10 cellular contexts compared by ENCODE assay signal in genomic region chr5:140965905-140966292, GRCh38. TPM values are rescaled to one million over a fixed set of nuclear protein-coding genes. Genes with fewer than 3 reads are reported as not detected.
A peak's percentile ranks its signal among the peaks of the same experiment; 100 is the strongest.
DNase-seq lines count a peak whose midpoint lies in the region; ATAC-seq, FAIRE-seq and TF ChIP-seq lines count a peak whose summit lies in the region.
"Had no signal": no experiment of that assay in that cellular context is flagged by ENCODE, and none has a peak within 500 bp of the region (broad histone marks: within the 10 kb centered on the region; RNA-seq: fewer than 3 reads in every experiment).

No MANE protein-coding gene starts in this region.

- H3K56ac ChIP-seq in H1 (replicated peaks; ENCODE audit: insufficient read length, low read depth, low read length), result no peak overlapping the region

- CTCF ChIA-PET in H1 (lab: Charles Lee; ENCODE audit: partially characterized antibody), result interaction anchor here (0.9 to 5.7 kb wide), 13 partner anchors 9 to 91 kb away, joined by 3 to 56 read pairs (median 8); partner anchors contain the start of genes PCDHA12, PCDHA13 and PCDHAC1

- intact Hi-C loops in heart right ventricle (cut with DNase I) (no loop called here), Right ventricle myocardium inferior (cut with DNase I) (no loop called here), vagina (cut with DNase I) (no loop called here)

- no peak overlapping the region for H4K91ac ChIP-seq in H1 (replicated peaks; ENCODE audit: insufficient read length, low read length)

- H3K27me3 ChIP-seq in heart right ventricle (peaks cover 0 to 71% (median 49%) of the 10 kb centered on the region in 7 donors), H1 (replicated peaks in 1 of 4; ENCODE audit: control insufficient read depth in 3 of 4, extremely low read depth in 1 of 4, insufficient read depth in 3 of 4, low read length in 3 of 4) (peaks cover 2 to 27% (median 20%) of the 10 kb centered on the region in 4 experiments), muscle layer of duodenum (ENCODE audit: low read depth, low read length) (peaks cover 5% of the 10 kb centered on the region), vagina (no peaks in the 10 kb centered on the region)

- no peak overlapping the region for H3K23ac ChIP-seq in H1 (ENCODE audit: insufficient read length)

- H3K36me3 ChIP-seq in heart right ventricle (no peaks in the 10 kb centered on the region), H1 (ENCODE audit: control insufficient read depth in 2 of 4, insufficient read depth in 4 of 4, low read length in 3 of 4) (no peaks in the 10 kb centered on the region), muscle layer of duodenum (ENCODE audit: control insufficient read depth in 1 of 2, insufficient read depth in 2 of 2, low read length in 2 of 2) (no peaks in the 10 kb centered on the region), vagina (no peaks in the 10 kb centered on the region)

- TF ChIP-seq POLR2A in H1 (IDR thresholded peaks at IDR 0.05; ENCODE audit: control extremely low read depth in 1 of 2, low read depth in 2 of 2, low read length in 2 of 2) (no peak; a peak in 1 of 3 replicates), vagina (IDR thresholded peaks at IDR 0.05) (no peak)

- H3K4ac ChIP-seq in H1 (replicated peaks; ENCODE audit: insufficient read length, low read depth, low read length), result no peak overlapping the region

- H2AFZ ChIP-seq in H1 (ENCODE audit: low read length), result peak overlapping the region; percentile 61; the same call in 1 of the 2 replicates

- peak overlapping the region; percentile 80 for H2BK12ac ChIP-seq in H1 (ENCODE audit: low read depth, low read length)

- peak overlapping the region; percentile 78 to 100 for H3K4me2 ChIP-seq in H1 (ENCODE audit: insufficient read depth in 1 of 2, low read depth in 2 of 2, low read length in 2 of 2)

- TF ChIP-seq RAD21 in H1 (IDR thresholded peaks at IDR 0.05 in 1 of 2, conservative IDR thresholded peaks at IDR 0.05 in 1 of 2; ENCODE audit: low read depth in 2 of 2, low read length in 2 of 2), result no peak

- peaks cover 9 to 14% of the 10 kb centered on the region in 2 experiments for H4K20me1 ChIP-seq in H1 (replicated peaks in 1 of 2; ENCODE audit: control insufficient read depth in 1 of 2, insufficient read depth in 2 of 2, low read length in 2 of 2)

- no peak overlapping the region for H2BK15ac ChIP-seq in H1 (ENCODE audit: low read length)

- TF ChIP-seq EP300 in H1 (IDR thresholded peaks at IDR 0.05; ENCODE audit: borderline replicate concordance in 1 of 2, low read depth in 2 of 2, low read length in 2 of 2), result no peak

- H3K9me3 ChIP-seq in heart right ventricle (no peaks in the 10 kb centered on the region), H1 (ENCODE audit: insufficient read depth in 2 of 2, low read depth in 1 of 2, low read length in 1 of 2) (no peaks in the 10 kb centered on the region), muscle layer of duodenum (ENCODE audit: control insufficient read depth in 1 of 2, low read length in 2 of 2) (no peaks in the 10 kb centered on the region), vagina (no peaks in the 10 kb centered on the region)

- H3K79me2 ChIP-seq in H1 (ENCODE audit: control insufficient read depth in 1 of 2, insufficient read depth in 2 of 2, low read length in 2 of 2), result peaks cover 0 to 3% of the 10 kb centered on the region in 2 experiments; a peak in 1 of 4 replicates

- H3K23me2 ChIP-seq in H1 (ENCODE audit: low read depth, low read length), result peaks cover 15% of the 10 kb centered on the region

- H3K14ac ChIP-seq in H1 (ENCODE audit: insufficient read length), result peak overlapping the region; percentile 25

- H4K5ac ChIP-seq in H1 (ENCODE audit: insufficient read length, low read depth, low read length), result no peak overlapping the region

- peak overlapping the region; percentile 14; the same call in 1 of the 2 replicates for H3K18ac ChIP-seq in H1 (ENCODE audit: extremely low read depth, low read length)

- H3K4me1 ChIP-seq in heart right ventricle, result peaks cover 0 to 18% (median 8%) of the 10 kb centered on the region in 9 donors
- peaks cover 2 to 15% (median 7%) of the 10 kb centered on the region in 4 experiments; a peak in 5 of 7 replicates for H3K4me1 ChIP-seq in H1 (replicated peaks in 1 of 4; ENCODE audit: control insufficient read depth in 3 of 4, insufficient read depth in 4 of 4, low read length in 3 of 4)
- peaks cover 0 to 9% of the 10 kb centered on the region in 2 donors for H3K4me1 ChIP-seq in muscle layer of duodenum (ENCODE audit: control insufficient read depth in 1 of 2, insufficient read depth in 2 of 2, low read length in 2 of 2)
- peaks cover 16% of the 10 kb centered on the region for H3K4me1 ChIP-seq in vagina

- 0 out of 2 replicates have a peak overlapping the region, but pooled peaks have one; percentile 73 for H4K8ac ChIP-seq in H1 (ENCODE audit: extremely low read depth, insufficient read depth, low read length)

- peak; percentile 48 for FAIRE-seq in H1 (lab: Jason Lieb, UNC)
- FAIRE-seq: H54 had no signal

- WGBS in heart right ventricle, 2 donors, result 1 to 2% methylated on average over 9 of the region's 9 CpGs
- WGBS in H1 (ENCODE audit: extremely low coverage in 1 of 2, insufficient coverage in 1 of 2, insufficient read length in 1 of 2, insufficient replicate concordance in 2 of 2, low coverage in 1 of 2, low lambda C conversion rate in 2 of 2, missing lambda C conversion rate in 1 of 2), 2 experiments, result 6% methylated on average over 9 of the region's 9 CpGs; no CpG with 5 or more reads in 1 of the 2 experiments

- POLR2A ChIA-PET in H1 (lab: Charles Lee; ENCODE audit: partially characterized antibody), result interaction anchor here (0.8 to 13.7 kb wide), 8 partner anchors 11 to 90 kb away, joined by 3 to 123 read pairs (median 16); partner anchors contain the start of gene PCDHAC1

- H2AK5ac ChIP-seq in H1 (ENCODE audit: low read depth, low read length), result no peak overlapping the region

- no peaks in the 10 kb centered on the region for H3K79me1 ChIP-seq in H1 (ENCODE audit: low read depth, low read length)

- H3K4me3 ChIP-seq in heart right ventricle, result peak overlapping the region; percentile 16 to 64 (median 56)
- H3K4me3 ChIP-seq in H1 (ENCODE audit: extremely low read depth in 1 of 4, insufficient read depth in 2 of 4, low read depth in 3 of 4, low read length in 4 of 4), result peak overlapping the region; percentile 76 to 96 (median 92)
- peak overlapping the region; percentile 69 to 84 for H3K4me3 ChIP-seq in muscle layer of duodenum (ENCODE audit: low read depth in 1 of 2, low read length in 2 of 2)
- H3K4me3 ChIP-seq in vagina, result peak overlapping the region; percentile 47 to 57

- TF ChIP-seq CTCF in heart right ventricle (IDR thresholded peaks at IDR 0.05), result no peak
- no peak for TF ChIP-seq CTCF in H1 (IDR thresholded peaks at IDR 0.05; ENCODE audit: control extremely low read depth in 1 of 3, insufficient read depth in 1 of 3, low read depth in 1 of 3, low read length in 3 of 3)
- no peak for TF ChIP-seq CTCF in vagina (IDR thresholded peaks at IDR 0.05)

- no peak overlapping the region for H2BK5ac ChIP-seq in H1 (ENCODE audit: low read depth, low read length)

- H2BK120ac ChIP-seq in H1 (replicated peaks; ENCODE audit: low read depth, low read length), result no peak overlapping the region

- H3K9ac ChIP-seq in H1 (replicated peaks in 1 of 4; ENCODE audit: extremely low read depth in 1 of 4, low read depth in 3 of 4, low read length in 3 of 4), result peak overlapping the region in 2 of 4 experiments; percentile 60 to 73; a peak in 3 of 7 replicates

- H2BK20ac ChIP-seq in H1 (ENCODE audit: low read length), result no peak overlapping the region

- ATAC-seq in heart right ventricle, result peak in 1 of 8 donors; percentile 34
- ATAC-seq in Right ventricle myocardium inferior, result no peak
- no peak for ATAC-seq in HG02840 (IDR thresholded peaks at IDR 0.05; ENCODE audit: low FRiP score, unreplicated experiment)
- ATAC-seq in HG03521 (IDR thresholded peaks at IDR 0.05; ENCODE audit: unreplicated experiment), result no peak

- H3K27ac ChIP-seq in heart right ventricle (no peak overlapping the region), H1 (ENCODE audit: low read depth, low read length) (no peak overlapping the region), muscle layer of duodenum (ENCODE audit: low read length) (no peak overlapping the region), vagina (no peak overlapping the region)

- DNase-seq in heart right ventricle (no peak), Right ventricle myocardium inferior (ENCODE audit: missing footprints) (no peak), H1 (ENCODE audit: low read depth in 1 of 2, low spot score in 2 of 2) (no peak), vagina (ENCODE audit: extremely low spot score in 2 of 2) (no peak)
- DNase-seq in stimulated activated naive CD4-positive, alpha-beta T cell (lab: John Stamatoyannopoulos, UW), result no peak
- DNase-seq: DND-41 had no signal

RNA-seq across cellular contexts. Expression of gene PCDHAC2, which starts 0.4 kb away (rescaled TPM):
- total RNA-seq in heart right ventricle, result 1 to 10 TPM in 2 of 10 donors, under 1 TPM in 7, not detected in 1; 0.12 to 1.6 (median 0.34) TPM
- under 1 TPM in 1 of 2 donors, not detected in 1; 0.04 TPM for polyA plus RNA-seq in heart right ventricle
- total RNA-seq in Right ventricle myocardium inferior, result 0.30 TPM
- 3.7 and 4.9 TPM in 2 replicates for total RNA-seq in H1 (2021; fragmentation: NEBNext Ultra II Directional; extraction: Animal tissue kit (Norgen Biotek cat#: 25700))
- 4.6 and 5.0 TPM in 2 replicates for polyA plus RNA-seq in H1 (2011; rRNA removed)
- 3.9 TPM for polyA plus RNA-seq in H1 (2011; cell fraction: cytosol; rRNA removed)
- polyA plus RNA-seq in H1 (2011; cell fraction: nucleus; rRNA removed), result 6.7 TPM
- 1.9 to 4.4 TPM (median 3.2 TPM) in 4 replicates for polyA plus RNA-seq in H1 (2012, experiment 1 of 2)
- polyA plus RNA-seq in H1 (2012, experiment 2 of 2), result 0.70 TPM
- polyA plus RNA-seq in H1 (2013, experiment 1 of 2), result 20.4 TPM
- 23.0 TPM for polyA plus RNA-seq in H1 (2013, experiment 2 of 2)
- polyA minus RNA-seq in H1 (2011; rRNA and poly(A)+ RNA removed), result 16.8 and 20.7 TPM in 2 replicates
- polyA minus RNA-seq in H1 (2011; cell fraction: cytosol; rRNA and poly(A)+ RNA removed), result 8.4 TPM
- polyA minus RNA-seq in H1 (2011; cell fraction: nucleus; rRNA and poly(A)+ RNA removed), result 26.9 TPM
- 3.9 TPM for total RNA-seq in vagina

RNA-seq across cellular contexts. Expression of gene PCDHAC1, which starts 39.8 kb away (rescaled TPM):
- total RNA-seq in heart right ventricle, result under 1 TPM in 6 of 10 donors, not detected in 4; 0.05 to 0.18 (median 0.09) TPM
- not detected for polyA plus RNA-seq in heart right ventricle
- total RNA-seq in Right ventricle myocardium inferior, result 0.11 TPM
- total RNA-seq in H1 (2021; fragmentation: NEBNext Ultra II Directional; extraction: Animal tissue kit (Norgen Biotek cat#: 25700)), result 4.5 and 5.0 TPM in 2 replicates
- polyA plus RNA-seq in H1 (2011; rRNA removed), result 2.2 and 2.4 TPM in 2 replicates
- polyA plus RNA-seq in H1 (2011; cell fraction: cytosol; rRNA removed), result 2.1 TPM
- 5.7 TPM for polyA plus RNA-seq in H1 (2011; cell fraction: nucleus; rRNA removed)
- 1.5 to 2.8 TPM (median 2.2 TPM) in 4 replicates for polyA plus RNA-seq in H1 (2012, experiment 1 of 2)
- polyA plus RNA-seq in H1 (2012, experiment 2 of 2), result 0.39 TPM
- 3.1 TPM for polyA plus RNA-seq in H1 (2013, experiment 1 of 2)
- 3.1 TPM for polyA plus RNA-seq in H1 (2013, experiment 2 of 2)
- polyA minus RNA-seq in H1 (2011; rRNA and poly(A)+ RNA removed), result 24.1 and 26.3 TPM in 2 replicates
- 10.3 TPM for polyA minus RNA-seq in H1 (2011; cell fraction: cytosol; rRNA and poly(A)+ RNA removed)
- polyA minus RNA-seq in H1 (2011; cell fraction: nucleus; rRNA and poly(A)+ RNA removed), result 24.4 TPM
- total RNA-seq in vagina, result 0.49 TPM
